In the genomic region with DNA sequence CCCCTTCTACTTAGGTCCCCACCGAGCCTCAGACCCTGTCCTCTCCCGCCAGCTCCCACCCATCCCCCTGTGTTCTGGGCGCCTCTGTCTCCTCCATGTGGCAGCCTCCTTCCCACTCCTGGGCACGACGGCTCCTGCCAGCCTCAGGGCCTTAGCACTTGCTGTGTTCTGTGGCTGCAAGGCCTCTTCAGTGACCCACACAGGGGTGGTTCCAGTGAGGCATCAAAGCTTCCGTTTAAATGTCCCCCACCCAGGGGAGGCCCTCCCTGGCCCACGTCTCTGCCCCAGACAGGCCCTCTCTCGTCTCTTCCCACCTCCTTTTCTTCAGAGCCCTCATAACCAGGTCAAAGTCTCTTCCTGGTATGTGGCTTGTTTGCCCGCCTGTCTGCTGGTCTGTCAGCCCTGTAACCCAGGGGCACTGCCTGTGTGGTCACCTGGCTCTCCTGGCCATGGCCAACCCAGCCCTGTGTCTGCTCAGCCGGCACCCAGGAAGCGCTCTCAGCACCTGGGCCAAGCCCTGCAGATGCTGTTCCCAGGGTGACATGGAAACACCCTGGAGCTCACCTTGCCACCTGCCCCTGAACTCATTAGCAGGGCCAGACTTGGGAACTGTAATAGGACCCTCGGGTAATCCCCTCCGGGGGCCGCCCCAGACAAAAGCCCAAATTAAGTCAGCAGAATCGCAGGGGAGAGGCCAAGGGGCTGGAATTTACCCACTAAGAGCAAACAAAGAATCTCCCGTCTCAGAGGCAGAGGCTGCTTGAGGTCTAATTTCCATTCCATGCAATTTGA, we compare ENCODE assay signal across 11 cellular contexts. TPM values are rescaled to one million over a fixed set of nuclear protein-coding genes. Genes with fewer than 3 reads are reported as not detected.
DNase-seq lines count a peak whose midpoint lies in the region; ATAC-seq and TF ChIP-seq lines count a peak whose summit lies in the region.
"Had no signal": no experiment of that assay in that cellular context is flagged by ENCODE, and none has a peak within 500 bp of the region (broad histone marks: within the 10 kb centered on the region; RNA-seq: fewer than 3 reads in every experiment).

No MANE protein-coding gene starts in this region.

- in situ Hi-C loops in astrocyte of the spinal cord (cut with HindIII; ENCODE audit: low sequenced_read_pairs) = no loop called here

- peaks cover 25% of the 10 kb centered on the region for H3K27me3 Mint-ChIP-seq in nephron progenitor cell (ENCODE audit: low read depth, poor library complexity)

- DNase-seq in NCI-H1092 treated with DMSO at 0.1 percent for 48 hours (lab: John Stamatoyannopoulos, UW) (peak; percentile 16), NCI-H1092 (lab: John Stamatoyannopoulos, UW) (no peak), NCI-H146 (lab: John Stamatoyannopoulos, UW) (peak; percentile 92), astrocyte of the spinal cord (ENCODE audit: low read depth, low spot score) (peak; percentile 11), nephron progenitor cell (peak; percentile 50), cerebellum (ENCODE audit: low spot score) (no peak)
- no peak for DNase-seq in activated effector memory CD4-positive, alpha-beta T cell treated with Interleukin-2 at 50 U/mL for 16 hours

- peak overlapping the region; percentile 45 for H3K4me3 Mint-ChIP-seq in nephron progenitor cell
- H3K4me3 Mint-ChIP-seq: activated CD4-positive, alpha-beta T cell treated with anti-CD3 and anti-CD28 coated beads for 36 hours; activated naive CD4-positive, alpha-beta T cell treated with anti-CD3 and anti-CD28 coated beads, Interleukin-2, amount 50 U/mL, for 24 hours had no signal

- H3K9me3 Mint-ChIP-seq in nephron progenitor cell = peaks cover 14% of the 10 kb centered on the region
- H3K9me3 Mint-ChIP-seq: activated naive CD4-positive, alpha-beta T cell treated with anti-CD3 and anti-CD28 coated beads, Interleukin-2, amount 50 U/mL, for 24 hours had no signal

- no peak for TF ChIP-seq CTCF in astrocyte of the spinal cord (IDR thresholded peaks at IDR 0.05; ENCODE audit: low read depth, low read length)
- no peak for TF ChIP-seq CTCF in nephron progenitor cell (IDR thresholded peaks at IDR 0.05)

- H3K36me3 Mint-ChIP-seq in nephron progenitor cell (ENCODE audit: low read depth) = no peaks in the 10 kb centered on the region
- H3K36me3 Mint-ChIP-seq: activated naive CD4-positive, alpha-beta T cell treated with anti-CD3 and anti-CD28 coated beads, Interleukin-2, amount 50 U/mL, for 24 hours had no signal

- no peak for ATAC-seq in HG02885 (IDR thresholded peaks at IDR 0.05; ENCODE audit: poor library complexity, unreplicated experiment)

- no peak overlapping the region for H3K4me3 ChIP-seq in astrocyte of the spinal cord (ENCODE audit: low read depth, low read length)

- H3K4me1 Mint-ChIP-seq in nephron progenitor cell = peaks cover 65% of the 10 kb centered on the region
- H3K4me1 Mint-ChIP-seq: activated CD4-positive, alpha-beta T cell treated with anti-CD3 and anti-CD28 coated beads for 36 hours; activated naive CD4-positive, alpha-beta T cell treated with anti-CD3 and anti-CD28 coated beads, Interleukin-2, amount 50 U/mL, for 24 hours had no signal

- H3K27ac Mint-ChIP-seq in nephron progenitor cell = peak overlapping the region; percentile 48
- H3K27ac Mint-ChIP-seq: activated CD4-positive, alpha-beta T cell treated with anti-CD3 and anti-CD28 coated beads for 36 hours; activated naive CD4-positive, alpha-beta T cell treated with anti-CD3 and anti-CD28 coated beads, Interleukin-2, amount 50 U/mL, for 24 hours had no signal

RNA-seq across cellular contexts. Expression of gene LHX3, which starts 33.7 kb away (rescaled TPM):
- not detected for total RNA-seq in cerebellum
- total RNA-seq: activated CD4-positive, alpha-beta T cell treated with anti-CD3 and anti-CD28 coated beads for 36 hours; G401 had no signal

RNA-seq across cellular contexts. Expression of gene TMEM250, which starts 52.5 kb away (rescaled TPM):
- total RNA-seq in cerebellum = 14.6 TPM

Comparison
In these comparisons a context has a peak if more than half of its experiments do, and no peak if none do; other contexts are left out.
1. DNase-seq: peak in NCI-H1092 treated with DMSO at 0.1 percent for 48 hours (single experiment), NCI-H146 (single experiment), astrocyte of the spinal cord (single experiment) and nephron progenitor cell (single experiment); none in NCI-H1092 (single experiment), activated effector memory CD4-positive, alpha-beta T cell treated with Interleukin-2 at 50 U/mL for 16 hours (single experiment) and cerebellum (single experiment).